12 cellular contexts compared by ENCODE assay signal in genomic region chr2:200356794-200357472, GRCh38. TPM values are rescaled to one million over a fixed set of nuclear protein-coding genes. Genes with fewer than 3 reads are reported as not detected.
A peak's percentile ranks its signal among the peaks of the same experiment; 100 is the strongest.
DNase-seq lines count a peak whose midpoint lies in the region; TF ChIP-seq lines count a peak whose summit lies in the region.
"Had no signal": no experiment of that assay in that cellular context is flagged by ENCODE, and none has a peak within 500 bp of the region (broad histone marks: within the 10 kb centered on the region; RNA-seq: fewer than 3 reads in every experiment).

No MANE protein-coding gene starts in this region.

- peaks cover 57% of the 10 kb centered on the region for H3K4me1 Mint-ChIP-seq in neural progenitor cell

- H3K27me3 ChIP-seq in esophagus squamous epithelium = no peaks in the 10 kb centered on the region
- no peaks in the 10 kb centered on the region for H3K27me3 ChIP-seq in neural progenitor cell
- no peaks in the 10 kb centered on the region for H3K27me3 ChIP-seq in BE2C
- H3K27me3 ChIP-seq: breast epithelium, vagina had no signal

- H3K4me3 ChIP-seq in esophagus squamous epithelium = no peak overlapping the region
- H3K4me3 ChIP-seq in neural progenitor cell = no peak overlapping the region
- no peak overlapping the region for H3K4me3 ChIP-seq in BE2C (ENCODE audit: low read depth, low read length)
- H3K4me3 ChIP-seq: breast epithelium, vagina had no signal

- no peaks in the 10 kb centered on the region for H3K9me3 Mint-ChIP-seq in neural progenitor cell

- no peak overlapping the region for H3K4me3 Mint-ChIP-seq in neural progenitor cell

- peak overlapping the region; percentile 42 for H3K27ac Mint-ChIP-seq in neural progenitor cell

- no peaks in the 10 kb centered on the region for H3K9me3 ChIP-seq in esophagus squamous epithelium
- no peaks in the 10 kb centered on the region for H3K9me3 ChIP-seq in neural progenitor cell (ENCODE audit: low read depth)
- H3K9me3 ChIP-seq in BE2C = no peaks in the 10 kb centered on the region
- H3K9me3 ChIP-seq: breast epithelium, vagina had no signal

- TF ChIP-seq POLR2A in esophagus squamous epithelium (IDR thresholded peaks at IDR 0.05) = no peak

- H3K9ac ChIP-seq in neural progenitor cell = no peak overlapping the region

- peak; percentile 87 for DNase-seq in GM04503 (ENCODE audit: low read depth)
- peak; percentile 44 for DNase-seq in NCI-H226
- no peak for DNase-seq in esophagus squamous epithelium (lab: John Stamatoyannopoulos, UW)
- peak; percentile 47 for DNase-seq in neural progenitor cell (ENCODE audit: low spot score)
- DNase-seq in NCI-H2107 treated with DMSO at 0.1 percent for 48 hours (lab: John Stamatoyannopoulos, UW; ENCODE audit: unreplicated experiment) = no peak
- no peak for DNase-seq in HuH-7 (ENCODE audit: low spot score)
- no peak for DNase-seq in stimulated activated naive CD4-positive, alpha-beta T cell (lab: John Stamatoyannopoulos, UW)
- no peak for DNase-seq in BE2C
- DNase-seq: activated T-cell treated with anti-CD3 and anti-CD28 coated beads for 4 hours had no signal

- peaks cover 2% of the 10 kb centered on the region for H3K27me3 Mint-ChIP-seq in neural progenitor cell (ENCODE audit: insufficient read depth, low read depth)

- H3K36me3 Mint-ChIP-seq in neural progenitor cell = no peaks in the 10 kb centered on the region

- peaks cover 13 to 65% (median 43%) of the 10 kb centered on the region in 3 donors for H3K4me1 ChIP-seq in esophagus squamous epithelium
- peaks cover 45% of the 10 kb centered on the region for H3K4me1 ChIP-seq in neural progenitor cell
- peaks cover 10% of the 10 kb centered on the region for H3K4me1 ChIP-seq in BE2C

- peaks cover 6% of the 10 kb centered on the region for H3K79me2 ChIP-seq in neural progenitor cell (ENCODE audit: low read depth)

- H2AFZ ChIP-seq in neural progenitor cell (replicated peaks) = no peak overlapping the region

- H3K36me3 ChIP-seq in esophagus squamous epithelium (no peaks in the 10 kb centered on the region), neural progenitor cell (no peaks in the 10 kb centered on the region), BE2C (peaks cover 2% of the 10 kb centered on the region; the same call in 1 of the 2 replicates)
- H3K36me3 ChIP-seq: breast epithelium, vagina had no signal

- peak overlapping the region; percentile 40 for H3K4me2 ChIP-seq in neural progenitor cell

- 24 to 25% methylated on average over 1 of the region's 1 CpG for WGBS in esophagus squamous epithelium, 2 donors

- no peak for TF ChIP-seq CTCF in esophagus squamous epithelium (IDR thresholded peaks at IDR 0.05)
- TF ChIP-seq CTCF in neural progenitor cell (IDR thresholded peaks at IDR 0.05) = no peak
- TF ChIP-seq CTCF in BE2C (IDR thresholded peaks at IDR 0.05; ENCODE audit: low read depth, low read length) = no peak

- intact Hi-C loops in esophagus squamous epithelium (cut with DNase I) = no loop called here

- H4K20me1 ChIP-seq in neural progenitor cell (ENCODE audit: low read depth) = no peaks in the 10 kb centered on the region

- peaks cover 11% of the 10 kb centered on the region for H3F3A ChIP-seq in neural progenitor cell (ENCODE audit: low read depth)

- peak overlapping the region in 3 of 4 donors; percentile 19 to 39 (median 34) for H3K27ac ChIP-seq in esophagus squamous epithelium
- H3K27ac ChIP-seq in neural progenitor cell = no peak overlapping the region
- H3K27ac ChIP-seq: breast epithelium, RWPE1, vagina had no signal

RNA-seq across cellular contexts. Expression of gene SPATS2L, which starts 50.4 kb away (rescaled TPM):
- total RNA-seq in esophagus squamous epithelium (10 to 100 TPM; 53.2 to 91.9 (median 68.3) TPM), neural progenitor cell (ENCODE audit: low replicate concordance) (18.5 and 29.1 TPM in 2 replicates)
- 20.6 TPM for polyA plus RNA-seq in BE2C (2012; ENCODE audit: insufficient read depth, insufficient read length, low read depth)

Comparison
In these comparisons a context has a peak if more than half of its experiments do, and no peak if none do; other contexts are left out.
1. DNase-seq: peak in GM04503 (single experiment), NCI-H226 (single experiment) and neural progenitor cell (single experiment); none in esophagus squamous epithelium (single experiment), NCI-H2107 treated with DMSO at 0.1 percent for 48 hours (single experiment), HuH-7 (single experiment), stimulated activated naive CD4-positive, alpha-beta T cell (0 of 6) and BE2C (single experiment).